Comparison of ENCODE assay signal across 1 cellular context in the genomic region with DNA sequence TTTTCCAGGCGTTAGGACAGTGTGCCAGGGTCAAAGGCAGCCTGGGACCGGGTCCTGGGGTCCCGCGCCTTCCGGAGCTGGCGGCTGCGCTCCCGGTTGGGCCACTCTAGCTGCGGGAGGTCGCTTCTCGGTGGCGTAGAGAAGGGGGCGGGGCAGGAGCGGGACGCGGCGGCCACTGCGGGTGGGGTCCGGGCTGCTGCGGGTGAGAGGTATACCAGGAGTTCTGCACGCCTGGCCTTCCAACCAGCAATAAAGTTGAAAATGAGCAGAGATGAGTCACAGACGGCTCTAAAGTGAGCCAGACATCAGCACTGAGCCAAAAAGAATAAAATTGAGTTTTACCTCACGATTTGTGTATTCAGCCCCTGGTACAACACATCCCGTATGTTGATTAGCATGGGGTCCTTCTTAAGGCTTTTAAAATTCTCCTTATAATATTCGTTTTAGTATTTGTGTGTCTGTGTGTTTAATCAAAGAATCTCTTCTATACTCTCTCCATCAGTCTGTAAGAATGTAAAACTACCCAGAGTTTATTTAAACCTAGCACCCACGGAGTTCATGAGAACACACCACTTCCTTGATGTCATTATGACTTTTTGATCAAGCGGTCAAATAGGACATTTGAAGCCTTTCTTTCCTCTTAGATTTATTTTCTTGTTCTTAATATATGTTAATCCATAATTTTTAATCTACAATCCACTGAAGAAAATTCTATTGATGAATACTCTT.
TF ChIP-seq lines count a peak whose summit lies in the region.

A gene (minus strand): TSS at position 108 of the 729 bp plus-strand sequence. CDS start 107 bp downstream, at position 1.

TF ChIP-seq in K562, 482 proteins besides CTCF, POLR2A, EP300 and RAD21 (continued from another document and continues in another):
- TF ChIP-seq, protein P1, sequence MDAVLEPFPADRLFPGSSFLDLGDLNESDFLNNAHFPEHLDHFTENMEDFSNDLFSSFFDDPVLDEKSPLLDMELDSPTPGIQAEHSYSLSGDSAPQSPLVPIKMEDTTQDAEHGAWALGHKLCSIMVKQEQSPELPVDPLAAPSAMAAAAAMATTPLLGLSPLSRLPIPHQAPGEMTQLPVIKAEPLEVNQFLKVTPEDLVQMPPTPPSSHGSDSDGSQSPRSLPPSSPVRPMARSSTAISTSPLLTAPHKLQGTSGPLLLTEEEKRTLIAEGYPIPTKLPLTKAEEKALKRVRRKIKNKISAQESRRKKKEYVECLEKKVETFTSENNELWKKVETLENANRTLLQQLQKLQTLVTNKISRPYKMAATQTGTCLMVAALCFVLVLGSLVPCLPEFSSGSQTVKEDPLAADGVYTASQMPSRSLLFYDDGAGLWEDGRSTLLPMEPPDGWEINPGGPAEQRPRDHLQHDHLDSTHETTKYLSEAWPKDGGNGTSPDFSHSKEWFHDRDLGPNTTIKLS (IDR thresholded peaks at IDR 0.05; ENCODE audit: borderline replicate concordance, low read depth): no peak
- TF ChIP-seq HOXB6 (CRISPR knock-in tag; IDR thresholded peaks at IDR 0.05; ENCODE audit: borderline replicate concordance) (no peak), ZNF140 (CRISPR knock-in tag; IDR thresholded peaks at IDR 0.05) (no peak), ZNF24 (IDR thresholded peaks at IDR 0.05) (no peak), NRF1 (conservative IDR thresholded peaks at IDR 0.05 in 1 of 2, IDR thresholded peaks at IDR 0.05 in 1 of 2) (peak; percentile 52 to 57; a peak in 3 of 4 replicates), MTA3 (IDR thresholded peaks at IDR 0.05; ENCODE audit: borderline replicate concordance) (no peak), HDAC6 (IDR thresholded peaks at IDR 0.05; ENCODE audit: low read depth, low read length) (no peak), FOXA1 (IDR thresholded peaks at IDR 0.05; ENCODE audit: borderline replicate concordance) (no peak), NFRKB (IDR thresholded peaks at IDR 0.05; ENCODE audit: low read depth) (no peak), FIP1L1 (IDR thresholded peaks at IDR 0.05; ENCODE audit: low read depth, low read length, poor library complexity, severe bottlenecking) (no peak), RNF2 (IDR thresholded peaks at IDR 0.05) (no peak), ARID1B (IDR thresholded peaks at IDR 0.05) (no peak), KLF13 (tag; IDR thresholded peaks at IDR 0.05; ENCODE audit: borderline replicate concordance, low read depth) (no peak), ZBTB7A (IDR thresholded peaks at IDR 0.05; ENCODE audit: borderline replicate concordance, control insufficient read depth, low read depth, low read length) (peak; percentile 46; the same call in 1 of the 2 replicates), KDM5B (IDR thresholded peaks at IDR 0.05; ENCODE audit: insufficient replicate concordance, low read depth, low read length) (peak; percentile 36), ZNF311 (CRISPR knock-in tag; IDR thresholded peaks at IDR 0.05) (no peak), ZNF561 (CRISPR knock-in tag; conservative IDR thresholded peaks at IDR 0.05) (no peak), TEAD1 (CRISPR knock-in tag; IDR thresholded peaks at IDR 0.05) (no peak), XRCC4 (IDR thresholded peaks at IDR 0.05; ENCODE audit: extremely low read depth, insufficient read depth, insufficient read length) (no peak), CREB1 (IDR thresholded peaks at IDR 0.05) (peak; percentile 41; the same call in 1 of the 2 replicates), CREB1 (CRISPR knock-in tag; IDR thresholded peaks at IDR 0.05) (no peak), YBX1 (IDR thresholded peaks at IDR 0.05) (no peak), SETDB1 (IDR thresholded peaks at IDR 0.05; ENCODE audit: low read length) (no peak), MCM5 (IDR thresholded peaks at IDR 0.05; ENCODE audit: low read depth) (no peak)
- TF ChIP-seq, protein P2, sequence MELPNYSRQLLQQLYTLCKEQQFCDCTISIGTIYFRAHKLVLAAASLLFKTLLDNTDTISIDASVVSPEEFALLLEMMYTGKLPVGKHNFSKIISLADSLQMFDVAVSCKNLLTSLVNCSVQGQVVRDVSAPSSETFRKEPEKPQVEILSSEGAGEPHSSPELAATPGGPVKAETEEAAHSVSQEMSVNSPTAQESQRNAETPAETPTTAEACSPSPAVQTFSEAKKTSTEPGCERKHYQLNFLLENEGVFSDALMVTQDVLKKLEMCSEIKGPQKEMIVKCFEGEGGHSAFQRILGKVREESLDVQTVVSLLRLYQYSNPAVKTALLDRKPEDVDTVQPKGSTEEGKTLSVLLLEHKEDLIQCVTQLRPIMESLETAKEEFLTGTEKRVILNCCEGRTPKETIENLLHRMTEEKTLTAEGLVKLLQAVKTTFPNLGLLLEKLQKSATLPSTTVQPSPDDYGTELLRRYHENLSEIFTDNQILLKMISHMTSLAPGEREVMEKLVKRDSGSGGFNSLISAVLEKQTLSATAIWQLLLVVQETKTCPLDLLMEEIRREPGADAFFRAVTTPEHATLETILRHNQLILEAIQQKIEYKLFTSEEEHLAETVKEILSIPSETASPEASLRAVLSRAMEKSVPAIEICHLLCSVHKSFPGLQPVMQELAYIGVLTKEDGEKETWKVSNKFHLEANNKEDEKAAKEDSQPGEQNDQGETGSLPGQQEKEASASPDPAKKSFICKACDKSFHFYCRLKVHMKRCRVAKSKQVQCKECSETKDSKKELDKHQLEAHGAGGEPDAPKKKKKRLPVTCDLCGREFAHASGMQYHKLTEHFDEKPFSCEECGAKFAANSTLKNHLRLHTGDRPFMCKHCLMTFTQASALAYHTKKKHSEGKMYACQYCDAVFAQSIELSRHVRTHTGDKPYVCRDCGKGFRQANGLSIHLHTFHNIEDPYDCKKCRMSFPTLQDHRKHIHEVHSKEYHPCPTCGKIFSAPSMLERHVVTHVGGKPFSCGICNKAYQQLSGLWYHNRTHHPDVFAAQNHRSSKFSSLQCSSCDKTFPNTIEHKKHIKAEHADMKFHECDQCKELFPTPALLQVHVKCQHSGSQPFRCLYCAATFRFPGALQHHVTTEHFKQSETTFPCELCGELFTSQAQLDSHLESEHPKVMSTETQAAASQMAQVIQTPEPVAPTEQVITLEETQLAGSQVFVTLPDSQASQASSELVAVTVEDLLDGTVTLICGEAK (IDR thresholded peaks at IDR 0.05): peak; percentile 33; the same call in 1 of the 2 replicates
- TF ChIP-seq, protein P2 (CRISPR knock-in tag; IDR thresholded peaks at IDR 0.05): no peak
- TF ChIP-seq, protein P3, sequence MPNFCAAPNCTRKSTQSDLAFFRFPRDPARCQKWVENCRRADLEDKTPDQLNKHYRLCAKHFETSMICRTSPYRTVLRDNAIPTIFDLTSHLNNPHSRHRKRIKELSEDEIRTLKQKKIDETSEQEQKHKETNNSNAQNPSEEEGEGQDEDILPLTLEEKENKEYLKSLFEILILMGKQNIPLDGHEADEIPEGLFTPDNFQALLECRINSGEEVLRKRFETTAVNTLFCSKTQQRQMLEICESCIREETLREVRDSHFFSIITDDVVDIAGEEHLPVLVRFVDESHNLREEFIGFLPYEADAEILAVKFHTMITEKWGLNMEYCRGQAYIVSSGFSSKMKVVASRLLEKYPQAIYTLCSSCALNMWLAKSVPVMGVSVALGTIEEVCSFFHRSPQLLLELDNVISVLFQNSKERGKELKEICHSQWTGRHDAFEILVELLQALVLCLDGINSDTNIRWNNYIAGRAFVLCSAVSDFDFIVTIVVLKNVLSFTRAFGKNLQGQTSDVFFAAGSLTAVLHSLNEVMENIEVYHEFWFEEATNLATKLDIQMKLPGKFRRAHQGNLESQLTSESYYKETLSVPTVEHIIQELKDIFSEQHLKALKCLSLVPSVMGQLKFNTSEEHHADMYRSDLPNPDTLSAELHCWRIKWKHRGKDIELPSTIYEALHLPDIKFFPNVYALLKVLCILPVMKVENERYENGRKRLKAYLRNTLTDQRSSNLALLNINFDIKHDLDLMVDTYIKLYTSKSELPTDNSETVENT (CRISPR knock-in tag; IDR thresholded peaks at IDR 0.05): no peak
- TF ChIP-seq, protein P4, sequence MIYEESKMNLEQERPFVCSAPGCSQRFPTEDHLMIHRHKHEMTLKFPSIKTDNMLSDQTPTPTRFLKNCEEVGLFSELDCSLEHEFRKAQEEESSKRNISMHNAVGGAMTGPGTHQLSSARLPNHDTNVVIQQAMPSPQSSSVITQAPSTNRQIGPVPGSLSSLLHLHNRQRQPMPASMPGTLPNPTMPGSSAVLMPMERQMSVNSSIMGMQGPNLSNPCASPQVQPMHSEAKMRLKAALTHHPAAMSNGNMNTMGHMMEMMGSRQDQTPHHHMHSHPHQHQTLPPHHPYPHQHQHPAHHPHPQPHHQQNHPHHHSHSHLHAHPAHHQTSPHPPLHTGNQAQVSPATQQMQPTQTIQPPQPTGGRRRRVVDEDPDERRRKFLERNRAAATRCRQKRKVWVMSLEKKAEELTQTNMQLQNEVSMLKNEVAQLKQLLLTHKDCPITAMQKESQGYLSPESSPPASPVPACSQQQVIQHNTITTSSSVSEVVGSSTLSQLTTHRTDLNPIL (CRISPR knock-in tag; IDR thresholded peaks at IDR 0.05): no peak
- TF ChIP-seq, protein P5, sequence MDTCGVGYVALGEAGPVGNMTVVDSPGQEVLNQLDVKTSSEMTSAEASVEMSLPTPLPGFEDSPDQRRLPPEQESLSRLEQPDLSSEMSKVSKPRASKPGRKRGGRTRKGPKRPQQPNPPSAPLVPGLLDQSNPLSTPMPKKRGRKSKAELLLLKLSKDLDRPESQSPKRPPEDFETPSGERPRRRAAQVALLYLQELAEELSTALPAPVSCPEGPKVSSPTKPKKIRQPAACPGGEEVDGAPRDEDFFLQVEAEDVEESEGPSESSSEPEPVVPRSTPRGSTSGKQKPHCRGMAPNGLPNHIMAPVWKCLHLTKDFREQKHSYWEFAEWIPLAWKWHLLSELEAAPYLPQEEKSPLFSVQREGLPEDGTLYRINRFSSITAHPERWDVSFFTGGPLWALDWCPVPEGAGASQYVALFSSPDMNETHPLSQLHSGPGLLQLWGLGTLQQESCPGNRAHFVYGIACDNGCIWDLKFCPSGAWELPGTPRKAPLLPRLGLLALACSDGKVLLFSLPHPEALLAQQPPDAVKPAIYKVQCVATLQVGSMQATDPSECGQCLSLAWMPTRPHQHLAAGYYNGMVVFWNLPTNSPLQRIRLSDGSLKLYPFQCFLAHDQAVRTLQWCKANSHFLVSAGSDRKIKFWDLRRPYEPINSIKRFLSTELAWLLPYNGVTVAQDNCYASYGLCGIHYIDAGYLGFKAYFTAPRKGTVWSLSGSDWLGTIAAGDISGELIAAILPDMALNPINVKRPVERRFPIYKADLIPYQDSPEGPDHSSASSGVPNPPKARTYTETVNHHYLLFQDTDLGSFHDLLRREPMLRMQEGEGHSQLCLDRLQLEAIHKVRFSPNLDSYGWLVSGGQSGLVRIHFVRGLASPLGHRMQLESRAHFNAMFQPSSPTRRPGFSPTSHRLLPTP (IDR thresholded peaks at IDR 0.05; ENCODE audit: borderline replicate concordance, extremely low read depth, insufficient read length): no peak
- TF ChIP-seq, protein P6, sequence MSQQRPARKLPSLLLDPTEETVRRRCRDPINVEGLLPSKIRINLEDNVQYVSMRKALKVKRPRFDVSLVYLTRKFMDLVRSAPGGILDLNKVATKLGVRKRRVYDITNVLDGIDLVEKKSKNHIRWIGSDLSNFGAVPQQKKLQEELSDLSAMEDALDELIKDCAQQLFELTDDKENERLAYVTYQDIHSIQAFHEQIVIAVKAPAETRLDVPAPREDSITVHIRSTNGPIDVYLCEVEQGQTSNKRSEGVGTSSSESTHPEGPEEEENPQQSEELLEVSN (IDR thresholded peaks at IDR 0.05; ENCODE audit: borderline replicate concordance in 1 of 2, extremely low read depth in 1 of 2, insufficient read depth in 1 of 2, insufficient read length in 1 of 2, low read depth in 1 of 2, low read length in 1 of 2, poor library complexity in 1 of 2, severe bottlenecking in 1 of 2): peak in 1 of 2 experiments; percentile 41
- TF ChIP-seq, protein P7, sequence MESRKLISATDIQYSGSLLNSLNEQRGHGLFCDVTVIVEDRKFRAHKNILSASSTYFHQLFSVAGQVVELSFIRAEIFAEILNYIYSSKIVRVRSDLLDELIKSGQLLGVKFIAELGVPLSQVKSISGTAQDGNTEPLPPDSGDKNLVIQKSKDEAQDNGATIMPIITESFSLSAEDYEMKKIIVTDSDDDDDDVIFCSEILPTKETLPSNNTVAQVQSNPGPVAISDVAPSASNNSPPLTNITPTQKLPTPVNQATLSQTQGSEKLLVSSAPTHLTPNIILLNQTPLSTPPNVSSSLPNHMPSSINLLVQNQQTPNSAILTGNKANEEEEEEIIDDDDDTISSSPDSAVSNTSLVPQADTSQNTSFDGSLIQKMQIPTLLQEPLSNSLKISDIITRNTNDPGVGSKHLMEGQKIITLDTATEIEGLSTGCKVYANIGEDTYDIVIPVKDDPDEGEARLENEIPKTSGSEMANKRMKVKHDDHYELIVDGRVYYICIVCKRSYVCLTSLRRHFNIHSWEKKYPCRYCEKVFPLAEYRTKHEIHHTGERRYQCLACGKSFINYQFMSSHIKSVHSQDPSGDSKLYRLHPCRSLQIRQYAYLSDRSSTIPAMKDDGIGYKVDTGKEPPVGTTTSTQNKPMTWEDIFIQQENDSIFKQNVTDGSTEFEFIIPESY (CRISPR knock-in tag; IDR thresholded peaks at IDR 0.05): peak; percentile 28; the same call in 1 of the 2 replicates
- TF ChIP-seq, protein P8, sequence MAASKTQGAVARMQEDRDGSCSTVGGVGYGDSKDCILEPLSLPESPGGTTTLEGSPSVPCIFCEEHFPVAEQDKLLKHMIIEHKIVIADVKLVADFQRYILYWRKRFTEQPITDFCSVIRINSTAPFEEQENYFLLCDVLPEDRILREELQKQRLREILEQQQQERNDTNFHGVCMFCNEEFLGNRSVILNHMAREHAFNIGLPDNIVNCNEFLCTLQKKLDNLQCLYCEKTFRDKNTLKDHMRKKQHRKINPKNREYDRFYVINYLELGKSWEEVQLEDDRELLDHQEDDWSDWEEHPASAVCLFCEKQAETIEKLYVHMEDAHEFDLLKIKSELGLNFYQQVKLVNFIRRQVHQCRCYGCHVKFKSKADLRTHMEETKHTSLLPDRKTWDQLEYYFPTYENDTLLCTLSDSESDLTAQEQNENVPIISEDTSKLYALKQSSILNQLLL (CRISPR knock-in tag; IDR thresholded peaks at IDR 0.05; ENCODE audit: borderline replicate concordance): no peak
